In genomic region chr5:82640901-82641300, GRCh38 we compare ENCODE assay signal across 11 cellular contexts.
DNase-seq lines count a peak whose midpoint lies in the region; ATAC-seq and TF ChIP-seq lines count a peak whose summit lies in the region.
"Had no signal": no experiment of that assay in that cellular context is flagged by ENCODE, and none has a peak within 500 bp of the region (broad histone marks: within the 10 kb centered on the region; RNA-seq: fewer than 3 reads in every experiment).

No MANE protein-coding gene starts in this region.

- H3K4me3 ChIP-seq in RWPE2 (ENCODE audit: severe bottlenecking) (no peak overlapping the region), upper lobe of right lung (no peak overlapping the region)
- H3K4me3 ChIP-seq: Peyer's patch had no signal

- intact Hi-C loops in upper lobe of right lung (cut with DNase I), result no loop called here

- no peaks in the 10 kb centered on the region for H3K36me3 ChIP-seq in RWPE2 (ENCODE audit: low read depth)
- H3K36me3 ChIP-seq in upper lobe of right lung, result no peaks in the 10 kb centered on the region
- H3K36me3 ChIP-seq: Peyer's patch, WERI-Rb-1 had no signal

- no peak overlapping the region for H3K27ac ChIP-seq in RWPE2 (ENCODE audit: poor library complexity, severe bottlenecking)
- H3K27ac ChIP-seq in cingulate gyrus (ENCODE audit: low read depth, low read length), result peak overlapping the region; percentile 41
- no peak overlapping the region for H3K27ac ChIP-seq in upper lobe of right lung
- H3K27ac ChIP-seq: Peyer's patch, WERI-Rb-1 had no signal

- ATAC-seq in RWPE2 (ENCODE audit: low read depth) (0 out of 3 replicates have a peak, but pooled peaks have one; percentile 30), HG03378 (IDR thresholded peaks at IDR 0.05; ENCODE audit: unreplicated experiment) (no peak), upper lobe of right lung (no peak)

- H3K9me3 ChIP-seq in RWPE2 (ENCODE audit: severe bottlenecking) (no peaks in the 10 kb centered on the region), upper lobe of right lung (no peaks in the 10 kb centered on the region)
- H3K9me3 ChIP-seq: Peyer's patch had no signal

- no peak for TF ChIP-seq CTCF in RWPE2 (IDR thresholded peaks at IDR 0.05; ENCODE audit: poor library complexity, severe bottlenecking)
- TF ChIP-seq CTCF in upper lobe of right lung (IDR thresholded peaks at IDR 0.05), result no peak

- H3K4me1 ChIP-seq in RWPE2 (ENCODE audit: insufficient read depth, poor library complexity, severe bottlenecking), result peaks cover 3% of the 10 kb centered on the region
- peaks cover 12% of the 10 kb centered on the region for H3K4me1 ChIP-seq in upper lobe of right lung

- H3K27me3 ChIP-seq in RWPE2 (ENCODE audit: insufficient read depth, poor library complexity, severe bottlenecking) (no peaks in the 10 kb centered on the region), upper lobe of right lung (no peaks in the 10 kb centered on the region)
- H3K27me3 ChIP-seq: Peyer's patch had no signal

- in situ Hi-C loops in G401 (cut with HindIII; ENCODE audit: low sequenced_read_pairs), result no loop called here

- DNase-seq in G401 (ENCODE audit: low spot score) (peak; percentile 17), RWPE2 (ENCODE audit: low spot score) (no peak), putamen (ENCODE audit: low spot score) (peak; percentile 31), glomerular visceral epithelial cell (ENCODE audit: extremely low spot score) (no peak), upper lobe of right lung (no peak), NCI-H1436 (lab: John Stamatoyannopoulos, UW) (no peak)
- DNase-seq: stimulated activated CD4-positive, alpha-beta T cell treated with anti-CD3 and anti-CD28 coated beads, Interleukin-2, amount 100 ng/mL, for 24 hours had no signal

Comparison
In these comparisons a context has a peak if more than half of its experiments do, and no peak if none do; other contexts are left out.
1. DNase-seq: peak in G401 (single experiment) and putamen (single experiment); none in RWPE2 (single experiment), glomerular visceral epithelial cell (single experiment), upper lobe of right lung (single experiment) and NCI-H1436 (single experiment).